Comparison of ENCODE assay signal across 8 cellular contexts in genomic region chr6:41785689-41786450, GRCh38. TPM values are rescaled to one million over a fixed set of nuclear protein-coding genes. Genes with fewer than 3 reads are reported as not detected.
DNase-seq lines count a peak whose midpoint lies in the region; ATAC-seq lines count a peak whose summit lies in the region.

No MANE protein-coding gene starts in this region.

- no peak for DNase-seq in activated CD4-positive, alpha-beta T cell treated with anti-CD3 and anti-CD28 coated beads, Interleukin-2, amount 10 ng/mL, durations not matched to agents 7 days and 5 days
- DNase-seq in activated CD4-positive, alpha-beta T cell treated with anti-CD3 and anti-CD28 coated beads, Interleukin-2, amount 50 U/mL, for 4 hours = no peak
- DNase-seq in SJSA1 (ENCODE audit: low read depth in 1 of 2, low spot score in 2 of 2) = no peak
- DNase-seq in natural killer cell treated with Interleukin-12 subunit alpha and Interleukin-12 subunit beta and Interleukin-15 and Interleukin-18, amount 100 ng/mL, for 72 hours (ENCODE audit: low spot score) = no peak
- DNase-seq in HT-29 (ENCODE audit: low spot score) = no peak
- DNase-seq in D341Med (ENCODE audit: low spot score) = no peak

- no peaks in the 10 kb centered on the region for H3K9me3 Mint-ChIP-seq in activated CD4-positive, alpha-beta T cell treated with anti-CD3 and anti-CD28 coated beads, Interleukin-2, amount 10 ng/mL, durations not matched to agents 7 days and 5 days
- no peaks in the 10 kb centered on the region for H3K9me3 Mint-ChIP-seq in natural killer cell treated with Interleukin-12 subunit alpha and Interleukin-12 subunit beta and Interleukin-15 and Interleukin-18, amount 100 ng/mL, for 72 hours

- WGBS in esophagus, 2 donors = 13 to 17% methylated on average over 25 to 29 of the region's 29 CpGs

- H3K27ac Mint-ChIP-seq in activated CD4-positive, alpha-beta T cell treated with anti-CD3 and anti-CD28 coated beads, Interleukin-2, amount 10 ng/mL, durations not matched to agents 7 days and 5 days = no peak overlapping the region
- no peak overlapping the region for H3K27ac Mint-ChIP-seq in natural killer cell treated with Interleukin-12 subunit alpha and Interleukin-12 subunit beta and Interleukin-15 and Interleukin-18, amount 100 ng/mL, for 72 hours

- peak overlapping the region; percentile 22; the same call in 1 of the 2 replicates for H3K27ac ChIP-seq in SJSA1
- H3K27ac ChIP-seq in esophagus (ENCODE audit: low read depth in 2 of 2, low read length in 1 of 2) = peak overlapping the region; percentile 97 to 99

- peaks cover 18% of the 10 kb centered on the region for H3K36me3 Mint-ChIP-seq in activated CD4-positive, alpha-beta T cell treated with anti-CD3 and anti-CD28 coated beads, Interleukin-2, amount 10 ng/mL, durations not matched to agents 7 days and 5 days (ENCODE audit: low read depth)
- peaks cover 11% of the 10 kb centered on the region for H3K36me3 Mint-ChIP-seq in natural killer cell treated with Interleukin-12 subunit alpha and Interleukin-12 subunit beta and Interleukin-15 and Interleukin-18, amount 100 ng/mL, for 72 hours

- peak overlapping the region; percentile 97 for H3K4me3 Mint-ChIP-seq in activated CD4-positive, alpha-beta T cell treated with anti-CD3 and anti-CD28 coated beads, Interleukin-2, amount 10 ng/mL, durations not matched to agents 7 days and 5 days
- H3K4me3 Mint-ChIP-seq in natural killer cell treated with Interleukin-12 subunit alpha and Interleukin-12 subunit beta and Interleukin-15 and Interleukin-18, amount 100 ng/mL, for 72 hours = peak overlapping the region; percentile 95

- peaks cover 12% of the 10 kb centered on the region for H3K27me3 Mint-ChIP-seq in activated CD4-positive, alpha-beta T cell treated with anti-CD3 and anti-CD28 coated beads, Interleukin-2, amount 10 ng/mL, durations not matched to agents 7 days and 5 days
- no peaks in the 10 kb centered on the region for H3K27me3 Mint-ChIP-seq in natural killer cell treated with Interleukin-12 subunit alpha and Interleukin-12 subunit beta and Interleukin-15 and Interleukin-18, amount 100 ng/mL, for 72 hours

- H3K9me3 ChIP-seq in SJSA1 (replicated peaks) (no peaks in the 10 kb centered on the region), esophagus (ENCODE audit: control insufficient read depth in 2 of 2, insufficient read depth in 1 of 2, low read depth in 1 of 2, low read length in 1 of 2) (no peaks in the 10 kb centered on the region)

- peaks cover 15% of the 10 kb centered on the region for H3K4me1 ChIP-seq in SJSA1 (replicated peaks)
- peaks cover 0 to 22% of the 10 kb centered on the region in 2 donors for H3K4me1 ChIP-seq in esophagus (ENCODE audit: control insufficient read depth in 2 of 2, insufficient read depth in 2 of 2, low read length in 1 of 2)

- POLR2A ChIA-PET in activated CD4-positive, alpha-beta T cell treated with anti-CD3 and anti-CD28 coated beads, Interleukin-2, amount 10 ng/mL, durations not matched to agents 7 days and 5 days (lab: Charles Lee) = interaction anchor here (0.9 kb wide), 1 partner anchor 254 kb away, joined by 3 read pairs; no protein-coding TSS in a partner anchor

- ATAC-seq in natural killer cell treated with Interleukin-12 subunit alpha and Interleukin-12 subunit beta and Interleukin-15 and Interleukin-18, amount 100 ng/mL, for 72 hours = no peak
- no peak for ATAC-seq in GM19023 (IDR thresholded peaks at IDR 0.05; ENCODE audit: unreplicated experiment)

- H3K27me3 ChIP-seq in SJSA1 (replicated peaks) (0 out of 2 replicates have a peak, but pooled peaks cover 4% of the 10 kb centered on the region), esophagus (ENCODE audit: control insufficient read depth in 1 of 2, insufficient read depth in 2 of 2, low read length in 2 of 2) (no peaks in the 10 kb centered on the region)

- CTCF ChIA-PET in activated CD4-positive, alpha-beta T cell treated with anti-CD3 and anti-CD28 coated beads, Interleukin-2, amount 10 ng/mL, durations not matched to agents 7 days and 5 days (lab: Charles Lee) = interaction anchor here (0.6 to 7.7 kb wide), 25 partner anchors 10 to 1173 kb away, joined by 3 to 192 read pairs (median 5); partner anchors contain the start of genes BYSL, MED20 and TAF8

- H3K4me3 ChIP-seq in SJSA1 (peak overlapping the region; percentile 83), esophagus (ENCODE audit: low read depth in 1 of 2, low read length in 2 of 2) (peak overlapping the region; percentile 66 to 94)

- peaks cover 20% of the 10 kb centered on the region for H3K4me1 Mint-ChIP-seq in activated CD4-positive, alpha-beta T cell treated with anti-CD3 and anti-CD28 coated beads, Interleukin-2, amount 10 ng/mL, durations not matched to agents 7 days and 5 days
- peaks cover 10 to 15% of the 10 kb centered on the region in 2 donors for H3K4me1 Mint-ChIP-seq in natural killer cell treated with Interleukin-12 subunit alpha and Interleukin-12 subunit beta and Interleukin-15 and Interleukin-18, amount 100 ng/mL, for 72 hours (ENCODE audit: low read depth in 2 of 2)

- peaks cover 29% of the 10 kb centered on the region for H3K36me3 ChIP-seq in SJSA1
- H3K36me3 ChIP-seq in esophagus (ENCODE audit: control insufficient read depth in 2 of 2, insufficient read depth in 2 of 2, low read length in 1 of 2) = peaks cover 3 to 13% of the 10 kb centered on the region in 2 donors

RNA-seq across cellular contexts. Expression of gene TOMM6, which starts 1.6 kb away (rescaled TPM):
- 100 to 1,000 TPM; 167 to 202 TPM for total RNA-seq in activated CD4-positive, alpha-beta T cell treated with anti-CD3 and anti-CD28 coated beads, Interleukin-2, amount 10 ng/mL, durations not matched to agents 7 days and 5 days
- total RNA-seq in SJSA1 (2014; rRNA removed; shearing (Covaris generic)) = 147 and 192 TPM in 2 replicates
- polyA plus RNA-seq in esophagus = 100 to 1,000 TPM; 179 to 226 TPM
- total RNA-seq in natural killer cell treated with Interleukin-12 subunit alpha and Interleukin-12 subunit beta and Interleukin-15 and Interleukin-18, amount 100 ng/mL, for 72 hours = 100 to 1,000 TPM; 208 to 284 TPM
- total RNA-seq in HT-29 (2014; rRNA removed; shearing (Covaris generic)) = 83.4 and 86.2 TPM in 2 replicates

RNA-seq across cellular contexts. Expression of gene PRICKLE4, which starts 5.3 kb away (rescaled TPM):
- total RNA-seq in activated CD4-positive, alpha-beta T cell treated with anti-CD3 and anti-CD28 coated beads, Interleukin-2, amount 10 ng/mL, durations not matched to agents 7 days and 5 days = not detected
- total RNA-seq in SJSA1 (2014; rRNA removed; shearing (Covaris generic)) = not detected in 2 replicates
- 1 to 10 TPM; 7.3 to 8.9 TPM for polyA plus RNA-seq in esophagus
- not detected for total RNA-seq in natural killer cell treated with Interleukin-12 subunit alpha and Interleukin-12 subunit beta and Interleukin-15 and Interleukin-18, amount 100 ng/mL, for 72 hours
- total RNA-seq in HT-29 (2014; rRNA removed; shearing (Covaris generic)) = 16.0 and 16.9 TPM in 2 replicates

RNA-seq across cellular contexts. Expression of gene FRS3, which starts 6.2 kb away (rescaled TPM):
- total RNA-seq in activated CD4-positive, alpha-beta T cell treated with anti-CD3 and anti-CD28 coated beads, Interleukin-2, amount 10 ng/mL, durations not matched to agents 7 days and 5 days = 1 to 10 TPM; 4.6 TPM
- total RNA-seq in SJSA1 (2014; rRNA removed; shearing (Covaris generic)) = 1.5 and 2.0 TPM in 2 replicates
- polyA plus RNA-seq in esophagus = 1 to 10 TPM; 1.6 to 3.3 TPM
- 1 to 10 TPM; 7.4 to 9.5 TPM for total RNA-seq in natural killer cell treated with Interleukin-12 subunit alpha and Interleukin-12 subunit beta and Interleukin-15 and Interleukin-18, amount 100 ng/mL, for 72 hours
- 3.4 and 3.9 TPM in 2 replicates for total RNA-seq in HT-29 (2014; rRNA removed; shearing (Covaris generic))

RNA-seq across cellular contexts. Expression of gene PGC, which starts 38.7 kb away (rescaled TPM):
- total RNA-seq in activated CD4-positive, alpha-beta T cell treated with anti-CD3 and anti-CD28 coated beads, Interleukin-2, amount 10 ng/mL, durations not matched to agents 7 days and 5 days = not detected
- not detected in 2 replicates for total RNA-seq in SJSA1 (2014; rRNA removed; shearing (Covaris generic))
- 10 to 100 TPM in 1 of 2 donors, 1 to 10 TPM in 1; 1.6 to 13.4 TPM for polyA plus RNA-seq in esophagus
- total RNA-seq in natural killer cell treated with Interleukin-12 subunit alpha and Interleukin-12 subunit beta and Interleukin-15 and Interleukin-18, amount 100 ng/mL, for 72 hours = not detected
- total RNA-seq in HT-29 (2014; rRNA removed; shearing (Covaris generic)) = 0.20 and 0.26 TPM in 2 replicates

RNA-seq across cellular contexts. Expression of gene TFEB, which starts 50.5 kb away (rescaled TPM):
- total RNA-seq in activated CD4-positive, alpha-beta T cell treated with anti-CD3 and anti-CD28 coated beads, Interleukin-2, amount 10 ng/mL, durations not matched to agents 7 days and 5 days = 10 to 100 TPM in 1 of 2 experiments, 1 to 10 TPM in 1; 9.7 to 12.5 TPM
- total RNA-seq in SJSA1 (2014; rRNA removed; shearing (Covaris generic)) = 3.4 and 6.5 TPM in 2 replicates
- 10 to 100 TPM in 1 of 2 donors, 1 to 10 TPM in 1; 8.9 to 15.0 TPM for polyA plus RNA-seq in esophagus
- 10 to 100 TPM; 36.0 to 40.1 TPM for total RNA-seq in natural killer cell treated with Interleukin-12 subunit alpha and Interleukin-12 subunit beta and Interleukin-15 and Interleukin-18, amount 100 ng/mL, for 72 hours
- 24.0 and 24.1 TPM in 2 replicates for total RNA-seq in HT-29 (2014; rRNA removed; shearing (Covaris generic))

Comparison
In these comparisons a context has a peak if more than half of its experiments do, and no peak if none do; other contexts are left out.
1. RNA of gene PRICKLE4, which starts 5.3 kb away (total RNA-seq): 16.0 to 16.9 TPM in HT-29; not detected in activated CD4-positive, alpha-beta T cell treated with anti-CD3 and anti-CD28 coated beads, Interleukin-2, amount 10 ng/mL, durations not matched to agents 7 days and 5 days, not detected in SJSA1 and not detected in natural killer cell treated with Interleukin-12 subunit alpha and Interleukin-12 subunit beta and Interleukin-15 and Interleukin-18, amount 100 ng/mL, for 72 hours; every median in the first group is over 10 times any median in the second.